ENCODE assay signal across 8 cellular contexts in the genomic region with DNA sequence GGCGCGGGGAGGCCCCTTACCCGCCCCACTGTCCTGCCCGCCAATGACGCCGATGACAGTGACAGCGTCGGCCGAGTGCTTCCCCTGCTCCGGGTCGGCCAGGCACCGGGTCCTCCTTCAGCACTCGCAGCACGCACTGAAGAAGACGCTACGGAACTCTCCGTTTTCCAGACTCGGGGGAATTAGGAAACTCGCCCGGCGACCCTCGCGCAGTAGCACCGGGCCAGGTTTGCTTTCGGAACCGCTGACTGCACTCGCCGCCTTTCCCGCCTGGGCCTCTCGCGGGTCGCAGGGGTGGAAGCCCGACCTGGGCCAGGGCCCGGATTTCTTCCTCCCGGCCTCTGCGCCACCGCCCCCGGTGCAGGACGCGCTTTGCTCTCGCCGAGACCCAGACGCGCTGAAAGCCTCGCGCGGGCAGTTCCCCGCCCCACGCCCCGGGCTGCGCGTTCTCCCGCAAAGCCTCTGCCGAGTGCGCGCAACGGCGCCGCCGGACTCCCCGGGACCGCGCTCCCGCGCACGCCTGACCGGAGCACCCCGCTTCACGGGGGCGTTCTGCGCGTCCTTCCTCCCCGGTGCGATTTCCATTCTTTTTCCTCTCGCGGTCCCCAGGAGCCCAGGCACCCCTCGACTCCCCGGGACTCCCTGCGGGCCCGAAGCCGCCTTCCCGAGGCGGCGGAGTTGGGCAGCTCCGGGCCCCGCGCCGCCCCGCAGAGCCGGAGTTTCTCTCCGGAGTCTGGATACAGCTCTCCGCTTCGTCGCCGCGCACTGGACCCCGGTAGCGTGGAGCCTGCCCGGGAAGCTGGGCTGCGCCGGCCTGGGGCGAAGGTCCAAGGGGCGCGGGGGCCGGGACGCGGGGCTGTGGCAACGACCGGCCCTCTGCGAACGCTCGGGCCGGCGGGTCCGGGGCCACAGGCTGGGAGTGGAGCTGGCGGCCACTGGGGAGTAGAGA. TPM values are rescaled to one million over a fixed set of nuclear protein-coding genes. Genes with fewer than 3 reads are reported as not detected.
DNase-seq lines count a peak whose midpoint lies in the region; ATAC-seq, FAIRE-seq and TF ChIP-seq lines count a peak whose summit lies in the region.
"Not testable (repeated sequence)": the region's sequence is repeated elsewhere in the genome, so short reads cannot be mapped to it uniquely, and the experiment has no call there.

No MANE protein-coding gene starts in this region.

- H3K9me3 ChIP-seq in CD4-positive, alpha-beta T cell (ENCODE audit: control insufficient read depth, low read length); K562 (replicated peaks; ENCODE audit: control insufficient read depth, insufficient read depth, low read depth, low read length); mucosa of rectum (ENCODE audit: control insufficient read depth in 2 of 2, low read length in 2 of 2): not testable (repeated sequence)

- H3K27ac Mint-ChIP-seq in CD4-positive, alpha-beta T cell; glutamatergic neuron (ENCODE audit: unreplicated experiment): not testable (repeated sequence)

- in situ Hi-C loops in K562 (cut with MboI): not testable (repeated sequence)

- TF ChIP-seq POLR2A in K562 (conservative IDR thresholded peaks at IDR 0.05): not testable (repeated sequence)

- not testable (repeated sequence) for TF ChIP-seq RAD21 in K562 (CRISPR knock-in tag; conservative IDR thresholded peaks at IDR 0.05 in 1 of 2, IDR thresholded peaks at IDR 0.05 in 1 of 2)

- 2% methylated on average over 46 of the region's 116 CpGs for WGBS in K562 (ENCODE audit: insufficient coverage, low coverage, missing lambda C conversion rate)

- not testable (repeated sequence) for H3K9me3 Mint-ChIP-seq in CD4-positive, alpha-beta T cell; glutamatergic neuron (ENCODE audit: unreplicated experiment)

- intact Hi-C loops in CD4-positive, alpha-beta T cell (cut with DNase I, micrococcal nuclease); K562 (cut with micrococcal nuclease): not testable (repeated sequence)

- POLR2A ChIA-PET in CD4-positive, alpha-beta T cell (lab: Charles Lee); K562 (lab: Yijun Ruan, JAX): not testable (repeated sequence)

- H3K79me2 ChIP-seq in K562 (ENCODE audit: control insufficient read depth, insufficient read depth, low read length): not testable (repeated sequence)

- FAIRE-seq in K562 (lab: Jason Lieb, UNC): not testable (repeated sequence)

- peak in 3 of 10 experiments; percentile 10 to 35 (median 28) for DNase-seq in CD4-positive, alpha-beta T cell
- DNase-seq in GM20000 (ENCODE audit: low spot score) (peak; percentile 26), K562 (ENCODE audit: extremely low read depth in 1 of 4, low spot score in 3 of 4) (peak; percentile 19 to 42 (median 26)), glutamatergic neuron (peak; percentile 46)
- peak; percentile 9 for DNase-seq in stimulated activated CD4-positive, alpha-beta T cell treated with anti-CD3 and anti-CD28 coated beads, Interleukin-2, amount 100 ng/mL, for 4 hours (ENCODE audit: low read depth)

- peaks cover 2 to 18% of the 10 kb centered on the region in 2 experiments; a peak in 2 of 5 replicates for H3K4me1 ChIP-seq in K562 (replicated peaks in 1 of 2; ENCODE audit: control insufficient read depth in 2 of 2, insufficient read depth in 2 of 2, low read length in 2 of 2)
- not testable (repeated sequence) for H3K4me1 ChIP-seq in mucosa of rectum (ENCODE audit: control insufficient read depth in 2 of 2, insufficient read depth in 2 of 2, low read length in 2 of 2)

- peak overlapping the region in 1 of 2 experiments; percentile 89; a peak in 2 of 4 replicates for H3K9ac ChIP-seq in K562 (ENCODE audit: insufficient read depth in 1 of 2, low read depth in 2 of 2, low read length in 2 of 2)
- not testable (repeated sequence) for H3K9ac ChIP-seq in mucosa of rectum (ENCODE audit: low read depth in 1 of 2, low read length in 2 of 2)

- H2AFZ ChIP-seq in K562 (ENCODE audit: low read depth, low read length): peak overlapping the region; percentile 84

- H4K20me1 ChIP-seq in K562 (replicated peaks; ENCODE audit: control insufficient read depth, insufficient read depth, low read length): not testable (repeated sequence)

- not testable (repeated sequence) for H3K9me1 ChIP-seq in K562 (ENCODE audit: control insufficient read depth, insufficient read depth, low read length)

- not testable (repeated sequence) for BruUV-seq in K562 (replicated peaks; lab: Mats Ljungman, UMichigan)

- CTCF ChIA-PET in CD4-positive, alpha-beta T cell (lab: Charles Lee); K562 (lab: Yijun Ruan, JAX; ENCODE audit: low intra/inter-chr PET ratio): not testable (repeated sequence)

- H3K36me3 ChIP-seq in K562 (ENCODE audit: control insufficient read depth, insufficient read depth, low read length); mucosa of rectum (ENCODE audit: control insufficient read depth in 2 of 2, insufficient read depth in 2 of 2, low read length in 2 of 2): not testable (repeated sequence)

- H3K27ac ChIP-seq in CD4-positive, alpha-beta T cell (ENCODE audit: low read depth, low read length); K562 (ENCODE audit: extremely low read depth, low read depth, low read length); mucosa of rectum (ENCODE audit: low read depth in 2 of 2, low read length in 2 of 2): not testable (repeated sequence)

- not testable (repeated sequence) for TF ChIP-seq EP300 in K562 (IDR thresholded peaks at IDR 0.05; ENCODE audit: low read length)

- not testable (repeated sequence) for H3K4me1 Mint-ChIP-seq in CD4-positive, alpha-beta T cell (ENCODE audit: low read depth); glutamatergic neuron (ENCODE audit: low read depth, unreplicated experiment)

- H3K27me3 Mint-ChIP-seq in CD4-positive, alpha-beta T cell: peaks cover 22% of the 10 kb centered on the region
- not testable (repeated sequence) for H3K27me3 Mint-ChIP-seq in glutamatergic neuron (ENCODE audit: unreplicated experiment)

- not testable (repeated sequence) for TF ChIP-seq CTCF in CD4-positive, alpha-beta T cell (IDR thresholded peaks at IDR 0.05); GM20000 (IDR thresholded peaks at IDR 0.05; ENCODE audit: extremely low read depth, missing control alignments); WI38 (IDR thresholded peaks at IDR 0.05; ENCODE audit: low read depth, low read length); K562 (IDR thresholded peaks at IDR 0.05 in 2 of 3, conservative IDR thresholded peaks at IDR 0.05 in 1 of 3; ENCODE audit: insufficient read depth in 2 of 3, low read depth in 1 of 3, low read length in 3 of 3); glutamatergic neuron (IDR thresholded peaks at IDR 0.05; ENCODE audit: partially characterized antibody, unreplicated experiment)

- ATAC-seq in CD4-positive, alpha-beta T cell (ENCODE audit: poor library complexity): peak; percentile 68
- peak; percentile 66 for ATAC-seq in HG03378 (IDR thresholded peaks at IDR 0.05; ENCODE audit: unreplicated experiment)
- peak; percentile 85 for ATAC-seq in K562

- H3K4me3 Mint-ChIP-seq in CD4-positive, alpha-beta T cell: peak overlapping the region; percentile 66
- peak overlapping the region; percentile 49 for H3K4me3 Mint-ChIP-seq in glutamatergic neuron (ENCODE audit: unreplicated experiment)

- peak overlapping the region; percentile 66 for H3K4me2 ChIP-seq in K562 (ENCODE audit: insufficient read depth, low read length)

- H3K36me3 Mint-ChIP-seq in CD4-positive, alpha-beta T cell (ENCODE audit: low read depth); glutamatergic neuron (ENCODE audit: unreplicated experiment): not testable (repeated sequence)

- H3K4me3 ChIP-seq in WI38 (ENCODE audit: low read depth, low read length) (peak overlapping the region; percentile 48), K562 (peak overlapping the region; percentile 49), mucosa of rectum (ENCODE audit: low read length in 2 of 2) (peak overlapping the region; percentile 41 to 43)

- peaks cover 18% of the 10 kb centered on the region for H3K27me3 ChIP-seq in CD4-positive, alpha-beta T cell (ENCODE audit: control insufficient read depth, insufficient read depth, low read length)
- not testable (repeated sequence) for H3K27me3 ChIP-seq in K562 (ENCODE audit: control insufficient read depth in 2 of 2, insufficient read depth in 2 of 2, low read length in 2 of 2); mucosa of rectum (ENCODE audit: control insufficient read depth in 2 of 2, insufficient read depth in 2 of 2, low read length in 2 of 2)

TF ChIP-seq in K562, 482 proteins besides CTCF, POLR2A, EP300 and RAD21 (continues in another document):
- TF ChIP-seq POLR2G (IDR thresholded peaks at IDR 0.05; ENCODE audit: low read depth, low read length): peak; percentile 60; the same call in 1 of the 2 replicates
- peak; percentile 65 for TF ChIP-seq ZFX (CRISPR knock-in tag; IDR thresholded peaks at IDR 0.05)
- 0 out of 2 replicates have a peak, but pooled peaks have one; percentile 33 for TF ChIP-seq RBFOX2 (IDR thresholded peaks at IDR 0.05; ENCODE audit: low read depth, low read length)
- peak; percentile 50; the same call in 1 of the 2 replicates for TF ChIP-seq CTBP1 (IDR thresholded peaks at IDR 0.05; ENCODE audit: borderline replicate concordance)

RNA-seq across cellular contexts. Expression of a gene that starts 4.9 kb away (rescaled TPM):
- not detected for total RNA-seq in CD4-positive, alpha-beta T cell
- 1.3 TPM in 2 replicates for total RNA-seq in K562 (2011; cell fraction: chromatin; rRNA removed; ENCODE audit: low replicate concordance)
- total RNA-seq in K562 (2011; cell fraction: nucleolus; rRNA removed): 1.1 and 1.2 TPM in 2 replicates
- total RNA-seq in K562 (2011; cell fraction: nucleoplasm; rRNA removed): 0.84 and 1.1 TPM in 2 replicates
- total RNA-seq in K562 (2014; rRNA removed): 0.24 and 0.32 TPM in 2 replicates
- total RNA-seq in K562 (2014; rRNA removed; fragmentation: Illumina TruSeq; extraction: Trizol): 0.10 and 0.22 TPM in 2 replicates
- 0.34 and 0.47 TPM in 2 replicates for total RNA-seq in K562 (2015; rRNA removed; fragmentation: Illumina TruSeq; extraction: Trizol)
- total RNA-seq in K562 (2021): 0.16 and 0.20 TPM in 2 replicates
- 0.19 and 0.21 TPM in 2 replicates for polyA plus RNA-seq in K562 (2011; rRNA removed)
- 0.06 and 0.34 TPM in 2 replicates for polyA plus RNA-seq in K562 (2011; cell fraction: cytosol; rRNA removed)
- polyA plus RNA-seq in K562 (2011; cell fraction: nucleus; rRNA removed): 0.41 and 0.85 TPM in 2 replicates
- 0.23 and 0.37 TPM in 2 replicates for polyA plus RNA-seq in K562 (2012)
- 0.06 and 0.25 TPM in 2 replicates for polyA plus RNA-seq in K562 (2014; fragmentation: Illumina TruSeq; extraction: Trizol)
- polyA plus RNA-seq in K562 (2014; fragmentation: Nextera tagmentation; extraction: Ambion mirVana): not detected
- 0.42 and 0.73 TPM in 2 replicates for polyA plus RNA-seq in K562 (2014; rRNA removed)
- polyA minus RNA-seq in K562 (2011; rRNA and poly(A)+ RNA removed): 0.28 and 0.30 TPM in 2 replicates
- not detected in 2 replicates for polyA minus RNA-seq in K562 (2011; cell fraction: cytosol; rRNA and poly(A)+ RNA removed)
- 0.56 and 1.1 TPM in 2 replicates for polyA minus RNA-seq in K562 (2011; cell fraction: nucleus; rRNA and poly(A)+ RNA removed)
- total RNA-seq in glutamatergic neuron (ENCODE audit: unreplicated experiment): 0.44 TPM
